Comparison of ENCODE assay signal across 1 cellular context in genomic region chr1:24914226-24915069, GRCh38.
TF ChIP-seq lines count a peak whose summit lies in the region.

No MANE protein-coding gene starts in this region.

TF ChIP-seq in HepG2, 621 proteins besides CTCF, POLR2A, EP300 and RAD21 (continued from another document and continues in another):
- TF ChIP-seq ZNF691 (CRISPR knock-in tag; IDR thresholded peaks at IDR 0.05; ENCODE audit: borderline replicate concordance, low read depth) (0 out of 2 replicates have a peak, but pooled peaks have one; percentile 28), ZNF784 (CRISPR knock-in tag; IDR thresholded peaks at IDR 0.05; ENCODE audit: borderline replicate concordance) (no peak), CBFB (CRISPR knock-in tag; IDR thresholded peaks at IDR 0.05) (no peak), AGO1 (IDR thresholded peaks at IDR 0.05; ENCODE audit: low read depth, low read length, poor library complexity, severe bottlenecking) (no peak), HDAC1 (CRISPR knock-in tag; IDR thresholded peaks at IDR 0.05) (peak; percentile 51; the same call in 1 of the 2 replicates), CEBPZ (IDR thresholded peaks at IDR 0.05; ENCODE audit: low read length) (no peak), YY1 (IDR thresholded peaks at IDR 0.05; ENCODE audit: insufficient read depth, insufficient replicate concordance, low read depth, low read length) (no peak), ZNF496 (CRISPR knock-in tag; IDR thresholded peaks at IDR 0.05; ENCODE audit: insufficient replicate concordance) (no peak), ZNF382 (CRISPR knock-in tag; IDR thresholded peaks at IDR 0.05; ENCODE audit: borderline replicate concordance) (no peak), HOXA3 (CRISPR knock-in tag; IDR thresholded peaks at IDR 0.05) (no peak), ZNF3 (CRISPR knock-in tag; IDR thresholded peaks at IDR 0.05) (no peak), KMT2B (CRISPR knock-in tag; IDR thresholded peaks at IDR 0.05) (no peak), SP140L (CRISPR knock-in tag; IDR thresholded peaks at IDR 0.05; ENCODE audit: borderline replicate concordance) (no peak), TEAD3 (CRISPR knock-in tag; optimal IDR thresholded peaks at IDR 0.05; ENCODE audit: borderline replicate concordance) (no peak), ZNF280D (CRISPR knock-in tag; IDR thresholded peaks at IDR 0.05) (no peak), ZNF572 (CRISPR knock-in tag; IDR thresholded peaks at IDR 0.05) (no peak), ZBTB38 (CRISPR knock-in tag; IDR thresholded peaks at IDR 0.05) (peak; percentile 79), THAP8 (CRISPR knock-in tag; IDR thresholded peaks at IDR 0.05; ENCODE audit: borderline replicate concordance) (no peak), PAWR (CRISPR knock-in tag; IDR thresholded peaks at IDR 0.05; ENCODE audit: borderline replicate concordance) (no peak), NAIF1 (CRISPR knock-in tag; IDR thresholded peaks at IDR 0.05; ENCODE audit: borderline replicate concordance) (no peak; the same call in 1 of the 2 replicates), PHF20 (CRISPR knock-in tag; IDR thresholded peaks at IDR 0.05) (no peak), ZBTB7A (CRISPR knock-in tag; IDR thresholded peaks at IDR 0.05) (no peak), ZKSCAN1 (IDR thresholded peaks at IDR 0.05; ENCODE audit: low read length) (no peak), LRRFIP1 (CRISPR knock-in tag; conservative IDR thresholded peaks at IDR 0.05) (no peak), MXD1 (CRISPR knock-in tag; IDR thresholded peaks at IDR 0.05) (0 out of 2 replicates have a peak, but pooled peaks have one; percentile 54), BATF2 (CRISPR knock-in tag; IDR thresholded peaks at IDR 0.05) (no peak), ZNF251 (CRISPR knock-in tag; IDR thresholded peaks at IDR 0.05) (no peak), ZNF274 (CRISPR knock-in tag; IDR thresholded peaks at IDR 0.05) (no peak), ATRX (CRISPR knock-in tag; IDR thresholded peaks at IDR 0.05; ENCODE audit: borderline replicate concordance) (no peak), NFE2L1 (CRISPR knock-in tag; IDR thresholded peaks at IDR 0.05; ENCODE audit: borderline replicate concordance) (no peak), ZNF224 (CRISPR knock-in tag; IDR thresholded peaks at IDR 0.05) (no peak), CAMTA2 (CRISPR knock-in tag; IDR thresholded peaks at IDR 0.05; ENCODE audit: borderline replicate concordance) (no peak), ZNF512B (CRISPR knock-in tag; IDR thresholded peaks at IDR 0.05; ENCODE audit: borderline replicate concordance) (no peak), RXRA (CRISPR knock-in tag; IDR thresholded peaks at IDR 0.05) (peak; percentile 25), FOXP1 (IDR thresholded peaks at IDR 0.05) (no peak), FOXP1 (CRISPR knock-in tag; IDR thresholded peaks at IDR 0.05) (0 out of 2 replicates have a peak, but pooled peaks have one; percentile 41), E2F1 (CRISPR knock-in tag; IDR thresholded peaks at IDR 0.05) (no peak), ZBTB10 (CRISPR knock-in tag; IDR thresholded peaks at IDR 0.05; ENCODE audit: borderline replicate concordance) (no peak), MED8 (CRISPR knock-in tag; IDR thresholded peaks at IDR 0.05; ENCODE audit: insufficient replicate concordance) (no peak), CBX1 (IDR thresholded peaks at IDR 0.05; ENCODE audit: low read depth) (no peak), MXI1 (IDR thresholded peaks at IDR 0.05; ENCODE audit: borderline replicate concordance, low read depth, low read length) (peak; percentile 28; the same call in 1 of the 3 replicates), ADNP (CRISPR knock-in tag; IDR thresholded peaks at IDR 0.05) (no peak), ZNF607 (CRISPR knock-in tag; IDR thresholded peaks at IDR 0.05; ENCODE audit: borderline replicate concordance) (no peak)
